In genomic region chr7:159012353-159013069, GRCh38 we compare ENCODE assay signal across 11 cellular contexts.
DNase-seq lines count a peak whose midpoint lies in the region; ATAC-seq and TF ChIP-seq lines count a peak whose summit lies in the region.
"Had no signal": no experiment of that assay in that cellular context is flagged by ENCODE, and none has a peak within 500 bp of the region (broad histone marks: within the 10 kb centered on the region; RNA-seq: fewer than 3 reads in every experiment).

No MANE protein-coding gene starts in this region.

- no peaks in the 10 kb centered on the region for H3K27me3 Mint-ChIP-seq in progenitor cell of endocrine pancreas

- H3K27ac ChIP-seq in Peyer's patch = peak overlapping the region in 2 of 4 donors; percentile 32 to 48

- TF ChIP-seq CTCF in Peyer's patch (IDR thresholded peaks at IDR 0.05) = no peak
- TF ChIP-seq CTCF in progenitor cell of endocrine pancreas (IDR thresholded peaks at IDR 0.05; ENCODE audit: unreplicated experiment) = no peak

- no peaks in the 10 kb centered on the region for H3K9me3 ChIP-seq in Peyer's patch

- H3K4me1 ChIP-seq in Peyer's patch = peaks cover 0 to 15% (median 2%) of the 10 kb centered on the region in 4 donors

- peaks cover 30% of the 10 kb centered on the region for H3K4me1 Mint-ChIP-seq in progenitor cell of endocrine pancreas (ENCODE audit: low read depth)

- H3K4me3 ChIP-seq in Peyer's patch = no peak overlapping the region

- intact Hi-C loops in Right ventricle myocardium inferior (cut with DNase I) = loop anchor here (5.0 kb wide), 1 partner anchor 85 kb away; no protein-coding TSS in a partner anchor

- H3K27ac Mint-ChIP-seq in progenitor cell of endocrine pancreas = peak overlapping the region; percentile 19
- H3K27ac Mint-ChIP-seq: CD14-positive monocyte; T-helper 2 cell treated with Interferon-gamma antibody and Interleukin-4, amounts not matched to agents 5 μg/mL and 100 μg/mL, for 36 hours had no signal

- no peaks in the 10 kb centered on the region for H3K9me3 Mint-ChIP-seq in progenitor cell of endocrine pancreas (ENCODE audit: low read depth)
- H3K9me3 Mint-ChIP-seq: T-helper 2 cell treated with Interferon-gamma antibody and Interleukin-4, amounts not matched to agents 5 μg/mL and 100 μg/mL, for 36 hours had no signal

- peak; percentile 41 for ATAC-seq in Right ventricle myocardium inferior
- no peak for ATAC-seq in HG02852 (IDR thresholded peaks at IDR 0.05; ENCODE audit: unreplicated experiment)
- ATAC-seq in GM21390 (IDR thresholded peaks at IDR 0.05; ENCODE audit: unreplicated experiment) = no peak

- H3K27me3 ChIP-seq in Peyer's patch = no peaks in the 10 kb centered on the region

- no peak overlapping the region for H3K4me3 Mint-ChIP-seq in progenitor cell of endocrine pancreas (ENCODE audit: low read depth)
- H3K4me3 Mint-ChIP-seq: CD14-positive monocyte; T-helper 2 cell treated with Interferon-gamma antibody and Interleukin-4, amounts not matched to agents 5 μg/mL and 100 μg/mL, for 36 hours had no signal

- H3K36me3 ChIP-seq in Peyer's patch = no peaks in the 10 kb centered on the region

- DNase-seq in COLO668 (lab: John Stamatoyannopoulos, UW; ENCODE audit: unreplicated experiment) (peak; percentile 65), Peyer's patch (peak in 2 of 3 donors; percentile 54 to 68), Right ventricle myocardium inferior (ENCODE audit: missing footprints) (peak; percentile 87), progenitor cell of endocrine pancreas (ENCODE audit: low spot score, unreplicated experiment) (no peak), SW 1271 (lab: John Stamatoyannopoulos, UW) (no peak), DMS153 treated with DMSO at 0.1 percent for 48 hours (lab: John Stamatoyannopoulos, UW; ENCODE audit: unreplicated experiment) (no peak)
- DNase-seq: effector memory CD4-positive, alpha-beta T cell had no signal

- no peaks in the 10 kb centered on the region for H3K36me3 Mint-ChIP-seq in progenitor cell of endocrine pancreas (ENCODE audit: insufficient read depth)
- H3K36me3 Mint-ChIP-seq: CD14-positive monocyte had no signal

- TF ChIP-seq POLR2A in Peyer's patch (IDR thresholded peaks at IDR 0.05) = no peak

Comparison
In these comparisons a context has a peak if more than half of its experiments do, and no peak if none do; other contexts are left out.
1. DNase-seq: peak in COLO668 (single experiment), Peyer's patch (2 of 3) and Right ventricle myocardium inferior (single experiment); none in progenitor cell of endocrine pancreas (single experiment), SW 1271 (0 of 2) and DMS153 treated with DMSO at 0.1 percent for 48 hours (single experiment).